In the genomic region with DNA sequence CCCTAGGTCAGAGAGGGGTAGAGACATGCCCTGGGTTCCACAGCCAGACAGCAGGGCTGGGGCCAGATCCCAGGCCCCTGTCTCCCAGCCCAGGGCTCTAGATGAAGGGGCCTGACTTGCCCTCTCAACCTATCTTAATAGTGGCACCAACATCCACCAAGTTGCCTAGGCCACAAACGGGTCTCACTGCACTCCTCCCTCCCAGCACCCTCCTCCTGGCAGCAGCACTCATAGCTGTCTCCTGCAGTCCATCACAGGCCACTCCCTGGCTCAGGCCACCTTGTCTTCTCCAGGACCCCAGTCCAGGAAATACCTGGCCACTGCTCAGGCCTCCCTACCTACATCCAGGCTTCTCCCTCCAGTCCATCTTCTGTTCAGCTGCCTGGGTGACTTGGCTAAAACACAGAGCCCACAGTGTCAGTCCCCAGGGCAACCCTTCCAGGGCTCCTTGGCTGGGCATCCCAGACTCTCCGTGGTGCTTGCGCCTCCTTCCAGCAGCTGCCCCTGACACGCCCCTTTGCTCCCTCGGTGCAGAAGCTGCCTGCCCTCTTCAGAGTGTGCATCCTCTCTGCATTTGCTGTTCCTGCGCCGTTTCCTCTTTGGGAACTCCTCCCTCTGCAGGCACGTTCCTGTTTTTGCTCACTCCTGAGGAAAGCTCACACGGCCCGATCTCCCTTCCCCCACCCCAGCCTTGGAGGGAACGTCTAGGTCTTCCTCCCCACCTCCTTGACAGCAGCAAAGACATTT, we compare ENCODE assay signal across 1 cellular context.
TF ChIP-seq lines count a peak whose summit lies in the region.

No MANE protein-coding gene starts in this region.

TF ChIP-seq in GM23338, 12 proteins besides CTCF, POLR2A, EP300 and RAD21:
- TF ChIP-seq ZNF462 (CRISPR knock-in tag; IDR thresholded peaks at IDR 0.05) = no peak
- TF ChIP-seq, protein P1, sequence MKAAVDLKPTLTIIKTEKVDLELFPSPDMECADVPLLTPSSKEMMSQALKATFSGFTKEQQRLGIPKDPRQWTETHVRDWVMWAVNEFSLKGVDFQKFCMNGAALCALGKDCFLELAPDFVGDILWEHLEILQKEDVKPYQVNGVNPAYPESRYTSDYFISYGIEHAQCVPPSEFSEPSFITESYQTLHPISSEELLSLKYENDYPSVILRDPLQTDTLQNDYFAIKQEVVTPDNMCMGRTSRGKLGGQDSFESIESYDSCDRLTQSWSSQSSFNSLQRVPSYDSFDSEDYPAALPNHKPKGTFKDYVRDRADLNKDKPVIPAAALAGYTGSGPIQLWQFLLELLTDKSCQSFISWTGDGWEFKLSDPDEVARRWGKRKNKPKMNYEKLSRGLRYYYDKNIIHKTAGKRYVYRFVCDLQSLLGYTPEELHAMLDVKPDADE (IDR thresholded peaks at IDR 0.05) = no peak
- no peak for TF ChIP-seq CREB1 (CRISPR knock-in tag; IDR thresholded peaks at IDR 0.05; ENCODE audit: low read depth)
- TF ChIP-seq REST (IDR thresholded peaks at IDR 0.05; ENCODE audit: unreplicated experiment) = no peak
- TF ChIP-seq STAT1 (IDR thresholded peaks at IDR 0.05; ENCODE audit: unreplicated experiment) = no peak
- no peak for TF ChIP-seq JUNB (IDR thresholded peaks at IDR 0.05; ENCODE audit: unreplicated experiment)
- no peak for TF ChIP-seq EZH2phosphoT487 (IDR thresholded peaks at IDR 0.05; ENCODE audit: unreplicated experiment)
- TF ChIP-seq EZH2 (IDR thresholded peaks at IDR 0.05; ENCODE audit: low read depth, unreplicated experiment) = no peak
- TF ChIP-seq ZNF114 (CRISPR knock-in tag; IDR thresholded peaks at IDR 0.05) = no peak
- TF ChIP-seq POLR2AphosphoS5 (IDR thresholded peaks at IDR 0.05; ENCODE audit: low read depth) = no peak
- TF ChIP-seq NANOG (IDR thresholded peaks at IDR 0.05; ENCODE audit: borderline replicate concordance) = no peak
- no peak for TF ChIP-seq ZNF331 (CRISPR knock-in tag; IDR thresholded peaks at IDR 0.05; ENCODE audit: low read depth)
